ENCODE assay signal across 16 cellular contexts in the genomic region with DNA sequence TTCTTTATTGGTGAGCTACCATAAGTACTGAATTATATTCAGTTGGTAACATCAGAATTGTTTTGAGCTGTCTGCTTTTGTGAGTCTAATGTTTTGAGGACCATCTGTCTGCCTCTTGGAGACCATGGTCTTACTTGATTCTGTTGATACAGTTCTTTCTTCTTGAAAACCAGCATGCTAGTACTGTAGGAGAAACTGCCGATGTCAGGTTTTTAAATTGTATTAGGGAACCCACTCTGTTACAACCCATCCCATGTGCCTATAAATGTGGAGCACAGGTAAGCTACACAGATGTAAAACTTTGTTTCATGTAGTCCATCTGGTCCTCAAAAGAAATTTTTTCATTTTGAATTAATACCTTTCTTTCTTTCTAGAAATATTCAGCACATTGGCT.
DNase-seq lines count a peak whose midpoint lies in the region; ATAC-seq and TF ChIP-seq lines count a peak whose summit lies in the region.
"Had no signal": no experiment of that assay in that cellular context is flagged by ENCODE, and none has a peak within 500 bp of the region (broad histone marks: within the 10 kb centered on the region; RNA-seq: fewer than 3 reads in every experiment).

No MANE protein-coding gene starts in this region.

- H3K4me3 ChIP-seq in PC-3 (ENCODE audit: low read length) (peak overlapping the region; percentile 18; the same call in 1 of the 2 replicates), smooth muscle cell (no peak overlapping the region)

- TF ChIP-seq CTCF in PC-3 (conservative IDR thresholded peaks at IDR 0.05; ENCODE audit: low read depth, low read length) (no peak), chondrocyte (IDR thresholded peaks at IDR 0.05) (no peak), smooth muscle cell (IDR thresholded peaks at IDR 0.05; ENCODE audit: borderline replicate concordance, insufficient read depth, poor library complexity, severe bottlenecking) (no peak)

- H3K9me3 ChIP-seq in PC-3 (ENCODE audit: low read length) (no peaks in the 10 kb centered on the region), smooth muscle cell (replicated peaks; ENCODE audit: low read depth) (no peaks in the 10 kb centered on the region)
- H3K9me3 ChIP-seq: Caco-2 had no signal

- H3K27me3 ChIP-seq in PC-3 (ENCODE audit: low read length) (no peaks in the 10 kb centered on the region), smooth muscle cell (ENCODE audit: low read depth) (no peaks in the 10 kb centered on the region)

- intact Hi-C loops in PC-3 (cut with micrococcal nuclease) = loop anchor here (5.0 kb wide), 1 partner anchor 59 kb away; no protein-coding TSS in a partner anchor

- POLR2A ChIA-PET in PC-3 (lab: Charles Lee; ENCODE audit: unreplicated experiment) = interaction anchor here (0.6 to 0.7 kb wide), 2 partner anchors 190 to 781 kb away, joined by 3 read pairs; no protein-coding TSS in a partner anchor

- H3K27ac ChIP-seq in PC-3 (ENCODE audit: low read length) = peak overlapping the region; percentile 83
- H3K27ac ChIP-seq in smooth muscle cell (ENCODE audit: low read depth) = peak overlapping the region; percentile 40
- H3K27ac ChIP-seq: KMS-11 had no signal

- no peaks in the 10 kb centered on the region for H4K20me1 ChIP-seq in PC-3 (ENCODE audit: low read length)
- H4K20me1 ChIP-seq in smooth muscle cell (ENCODE audit: low read depth) = peaks cover 42% of the 10 kb centered on the region

- H3K79me2 ChIP-seq in PC-3 (ENCODE audit: low read length) (no peaks in the 10 kb centered on the region), smooth muscle cell (ENCODE audit: low read depth) (no peaks in the 10 kb centered on the region)

- no peaks in the 10 kb centered on the region for H3K9me2 ChIP-seq in PC-3 (replicated peaks; ENCODE audit: low read length)

- H2AFZ ChIP-seq in PC-3 (ENCODE audit: low read length) (no peak overlapping the region), smooth muscle cell (ENCODE audit: low read depth) (no peak overlapping the region)

- no TSS peak for BruUV-seq in PC-3 (replicated peaks; lab: Mats Ljungman, UMichigan)

- CTCF ChIA-PET in PC-3 (lab: Charles Lee) = no interaction called here

- no peaks in the 10 kb centered on the region for H3K27me3 Mint-ChIP-seq in chondrocyte (ENCODE audit: low read depth)
- H3K27me3 Mint-ChIP-seq: CD4-positive, alpha-beta T cell had no signal

- no peaks in the 10 kb centered on the region for H3K36me3 Mint-ChIP-seq in chondrocyte (ENCODE audit: low read depth)

- no peak for ATAC-seq in PC-3
- no peak for ATAC-seq in GM18909 (IDR thresholded peaks at IDR 0.05; ENCODE audit: poor library complexity, unreplicated experiment)

- H3K9me3 Mint-ChIP-seq in chondrocyte (ENCODE audit: low read depth) = no peaks in the 10 kb centered on the region

- no peak overlapping the region for H3K9ac ChIP-seq in PC-3 (ENCODE audit: low read length)
- no peak overlapping the region for H3K9ac ChIP-seq in smooth muscle cell (ENCODE audit: low read depth)
- H3K9ac ChIP-seq: KMS-11 had no signal

- no peak overlapping the region for H3K4me3 Mint-ChIP-seq in chondrocyte (ENCODE audit: unreplicated experiment)
- H3K4me3 Mint-ChIP-seq: CD4-positive, alpha-beta T cell had no signal

- peak overlapping the region; percentile 92 for H3K27ac Mint-ChIP-seq in chondrocyte (ENCODE audit: unreplicated experiment)
- H3K27ac Mint-ChIP-seq: CD4-positive, alpha-beta T cell had no signal

- DNase-seq in NCI-H82 (lab: John Stamatoyannopoulos, UW) (peak; percentile 39), NCI-H82 treated with DMSO at 0.1 percent for 48 hours (lab: John Stamatoyannopoulos, UW; ENCODE audit: unreplicated experiment) (no peak), PC-3 (no peak), chondrocyte (ENCODE audit: low spot score) (no peak), smooth muscle cell (lab: John Stamatoyannopoulos, UW; ENCODE audit: unreplicated experiment) (no peak), GM19240 (ENCODE audit: insufficient read length, low spot score) (no peak), NCI-H2029 treated with DMSO at 0.1 percent for 48 hours (lab: John Stamatoyannopoulos, UW) (no peak)
- DNase-seq: 8988T; CD4-positive, alpha-beta T cell; DMS53; NCI-H1417; NCI-H187; SHP77 had no signal

- H3K4me1 ChIP-seq in PC-3 (ENCODE audit: insufficient read depth, low read length) (peaks cover 25% of the 10 kb centered on the region), smooth muscle cell (ENCODE audit: low read depth) (no peaks in the 10 kb centered on the region)
- H3K4me1 ChIP-seq: Caco-2 had no signal

- 97% methylated on average over 1 of the region's 1 CpG for WGBS in smooth muscle cell (ENCODE audit: low lambda C conversion rate)

- H3F3A ChIP-seq in PC-3 (ENCODE audit: low read length, unreplicated experiment) (no peaks in the 10 kb centered on the region), smooth muscle cell (ENCODE audit: low read depth) (no peaks in the 10 kb centered on the region)

- H3K4me1 Mint-ChIP-seq in chondrocyte (ENCODE audit: low read depth) = peaks cover 44% of the 10 kb centered on the region

- H3K4me2 ChIP-seq in PC-3 (ENCODE audit: low read length) (peak overlapping the region; percentile 70), smooth muscle cell (no peak overlapping the region)
- H3K4me2 ChIP-seq: KMS-11 had no signal

- H3K36me3 ChIP-seq in PC-3 (ENCODE audit: low read depth, low read length) (no peaks in the 10 kb centered on the region), smooth muscle cell (ENCODE audit: low read depth) (no peaks in the 10 kb centered on the region)
